In genomic region chr3:160671995-160672394, GRCh38 we compare ENCODE assay signal across 1 cellular context.
TF ChIP-seq lines count a peak whose summit lies in the region.

No MANE protein-coding gene starts in this region.

TF ChIP-seq in HepG2, 621 proteins besides CTCF, POLR2A, EP300 and RAD21 (continued from another document):
- TF ChIP-seq, protein P1, sequence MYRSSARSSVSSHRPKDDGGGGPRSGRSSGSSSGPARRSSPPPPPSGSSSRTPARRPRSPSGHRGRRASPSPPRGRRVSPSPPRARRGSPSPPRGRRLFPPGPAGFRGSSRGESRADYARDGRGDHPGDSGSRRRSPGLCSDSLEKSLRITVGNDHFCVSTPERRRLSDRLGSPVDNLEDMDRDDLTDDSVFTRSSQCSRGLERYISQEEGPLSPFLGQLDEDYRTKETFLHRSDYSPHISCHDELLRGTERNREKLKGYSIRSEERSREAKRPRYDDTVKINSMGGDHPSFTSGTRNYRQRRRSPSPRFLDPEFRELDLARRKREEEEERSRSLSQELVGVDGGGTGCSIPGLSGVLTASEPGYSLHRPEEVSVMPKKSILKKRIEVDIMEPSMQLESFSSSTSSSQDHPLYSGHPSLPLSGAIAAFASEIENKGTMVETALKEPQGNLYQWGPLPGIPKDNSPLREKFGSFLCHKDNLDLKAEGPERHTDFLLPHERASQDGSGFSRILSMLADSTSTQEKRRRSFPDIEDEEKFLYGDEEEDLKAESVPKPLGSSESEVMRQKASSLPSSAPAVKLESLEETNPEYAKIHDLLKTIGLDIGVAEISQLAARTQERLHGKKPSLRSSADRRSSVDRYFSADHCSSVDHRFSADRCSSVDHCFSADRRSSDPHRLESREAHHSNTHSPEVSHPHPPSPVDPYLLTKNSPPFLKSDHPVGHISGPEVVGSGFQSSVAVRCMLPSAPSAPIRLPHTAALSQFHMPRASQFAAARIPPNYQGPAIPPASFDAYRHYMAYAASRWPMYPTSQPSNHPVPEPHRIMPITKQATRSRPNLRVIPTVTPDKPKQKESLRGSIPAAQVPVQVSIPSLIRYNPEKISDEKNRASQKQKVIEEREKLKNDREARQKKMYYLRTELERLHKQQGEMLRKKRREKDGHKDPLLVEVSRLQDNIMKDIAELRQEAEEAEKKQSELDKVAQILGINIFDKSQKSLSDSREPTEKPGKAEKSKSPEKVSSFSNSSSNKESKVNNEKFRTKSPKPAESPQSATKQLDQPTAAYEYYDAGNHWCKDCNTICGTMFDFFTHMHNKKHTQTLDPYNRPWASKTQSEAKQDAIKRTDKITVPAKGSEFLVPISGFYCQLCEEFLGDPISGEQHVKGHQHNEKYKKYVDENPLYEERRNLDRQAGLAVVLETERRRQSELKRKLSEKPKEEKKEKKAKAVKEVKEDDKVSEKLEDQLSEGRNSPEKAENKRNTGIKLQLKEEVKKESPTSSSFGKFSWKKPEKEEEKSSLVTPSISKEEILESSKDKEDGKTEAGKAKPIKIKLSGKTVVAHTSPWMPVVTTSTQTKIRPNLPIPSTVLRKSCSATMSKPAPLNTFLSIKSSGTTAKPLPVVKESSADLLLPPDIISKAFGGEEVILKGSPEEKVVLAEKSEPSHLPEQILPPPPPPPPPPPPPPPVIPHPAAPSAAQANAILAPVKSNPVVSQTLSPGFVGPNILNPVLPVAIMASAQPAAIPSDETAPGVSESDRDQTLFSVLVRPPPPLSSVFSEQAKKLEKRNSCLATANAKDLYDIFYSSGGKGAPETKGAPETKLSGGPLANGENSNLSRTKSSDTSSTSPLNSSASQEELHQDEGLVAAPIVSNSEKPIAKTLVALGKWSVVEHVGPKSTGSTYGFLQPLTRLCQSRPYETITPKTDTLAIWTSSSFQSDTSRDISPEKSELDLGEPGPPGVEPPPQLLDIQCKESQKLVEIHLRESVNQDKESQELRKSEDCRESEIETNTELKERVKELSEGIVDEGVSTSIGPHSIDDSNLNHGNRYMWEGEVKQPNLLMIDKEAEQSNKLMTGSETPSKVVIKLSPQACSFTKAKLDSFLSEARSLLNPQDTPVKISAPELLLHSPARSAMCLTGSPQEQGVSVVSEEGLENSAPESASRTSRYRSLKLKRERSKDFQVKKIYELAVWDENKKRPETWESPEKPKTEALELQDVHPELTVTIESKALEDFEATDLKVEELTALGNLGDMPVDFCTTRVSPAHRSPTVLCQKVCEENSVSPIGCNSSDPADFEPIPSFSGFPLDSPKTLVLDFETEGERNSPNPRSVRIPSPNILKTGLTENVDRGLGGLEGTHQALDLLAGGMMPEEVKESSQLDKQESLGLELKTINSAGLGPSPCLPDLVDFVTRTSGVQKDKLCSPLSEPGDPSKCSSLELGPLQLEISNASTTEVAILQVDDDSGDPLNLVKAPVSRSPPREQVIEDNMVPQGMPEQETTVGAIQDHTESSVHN (CRISPR knock-in tag; IDR thresholded peaks at IDR 0.05), result no peak
